8 cellular contexts compared by ENCODE assay signal in genomic region chr1:28518745-28519341, GRCh38. TPM values are rescaled to one million over a fixed set of nuclear protein-coding genes. Genes with fewer than 3 reads are reported as not detected.
DNase-seq lines count a peak whose midpoint lies in the region; ATAC-seq and TF ChIP-seq lines count a peak whose summit lies in the region.

No MANE protein-coding gene starts in this region.

- no peaks in the 10 kb centered on the region for H3K79me2 ChIP-seq in parathyroid adenoma

- H3K4me1 ChIP-seq in parathyroid adenoma, result peaks cover 3% of the 10 kb centered on the region

- no peaks in the 10 kb centered on the region for H3K27me3 ChIP-seq in parathyroid adenoma (ENCODE audit: control insufficient read depth, insufficient read depth, low read length)

- TF ChIP-seq CTCF in epithelial cell of proximal tubule (conservative IDR thresholded peaks at IDR 0.05; ENCODE audit: low read depth, low read length) (no peak), parathyroid adenoma (IDR thresholded peaks at IDR 0.05) (no peak)

- peak; percentile 74 for DNase-seq in DMS 273 (lab: John Stamatoyannopoulos, UW; ENCODE audit: unreplicated experiment)
- no peak for DNase-seq in DMS 273 treated with DMSO at 0.1 percent for 48 hours (lab: John Stamatoyannopoulos, UW)
- peak; percentile 52 for DNase-seq in UCSD-AML1 (lab: John Stamatoyannopoulos, UW; ENCODE audit: unreplicated experiment)
- no peak for DNase-seq in epithelial cell of proximal tubule (ENCODE audit: low read depth)
- DNase-seq in SHP77 treated with DMSO at 0.1 percent for 48 hours (lab: John Stamatoyannopoulos, UW), result no peak

- no peak overlapping the region for H3K9ac ChIP-seq in parathyroid adenoma

- peak overlapping the region; percentile 92 for H3K4me2 ChIP-seq in parathyroid adenoma (ENCODE audit: low read length)

- ATAC-seq in HG03135 (IDR thresholded peaks at IDR 0.05; ENCODE audit: unreplicated experiment) (peak; percentile 26), GM19023 (IDR thresholded peaks at IDR 0.05; ENCODE audit: unreplicated experiment) (no peak)

- no peaks in the 10 kb centered on the region for H3K9me3 ChIP-seq in parathyroid adenoma (ENCODE audit: control insufficient read depth, low read length)

- peak overlapping the region; percentile 79 for H3K4me3 ChIP-seq in epithelial cell of proximal tubule (ENCODE audit: low read depth, low read length)
- peak overlapping the region; percentile 45 for H3K4me3 ChIP-seq in parathyroid adenoma (ENCODE audit: low read depth, low read length)

- H3K27ac ChIP-seq in parathyroid adenoma, result no peak overlapping the region

- H2AFZ ChIP-seq in parathyroid adenoma, result peak overlapping the region; percentile 48

- H3K36me3 ChIP-seq in parathyroid adenoma (ENCODE audit: control insufficient read depth, insufficient read depth, low read length), result no peaks in the 10 kb centered on the region

RNA-seq across cellular contexts. Expression of gene RCC1, which starts 13.0 kb away (rescaled TPM):
- total RNA-seq in epithelial cell of proximal tubule, result 46.3 and 105 TPM in 2 replicates

RNA-seq across cellular contexts. Expression of gene TRNAU1AP, which starts 34.0 kb away (rescaled TPM):
- 23.9 and 30.4 TPM in 2 replicates for total RNA-seq in epithelial cell of proximal tubule

Comparison
In these comparisons a context has a peak if more than half of its experiments do, and no peak if none do; other contexts are left out.
1. DNase-seq: peak in DMS 273 (single experiment) and UCSD-AML1 (single experiment); none in DMS 273 treated with DMSO at 0.1 percent for 48 hours (single experiment), epithelial cell of proximal tubule (single experiment) and SHP77 treated with DMSO at 0.1 percent for 48 hours (single experiment).